8 cellular contexts compared by ENCODE assay signal in genomic region chr2:102753563-102754159, GRCh38. TPM values are rescaled to one million over a fixed set of nuclear protein-coding genes. Genes with fewer than 3 reads are reported as not detected.
DNase-seq lines count a peak whose midpoint lies in the region; ATAC-seq, FAIRE-seq and TF ChIP-seq lines count a peak whose summit lies in the region.

No MANE protein-coding gene starts in this region.

- H3K9me3 ChIP-seq in K562 (replicated peaks; ENCODE audit: control insufficient read depth, insufficient read depth, low read depth, low read length) (no peaks in the 10 kb centered on the region), thoracic aorta (no peaks in the 10 kb centered on the region)

- no peak overlapping the region for H3K27ac ChIP-seq in K562 (ENCODE audit: extremely low read depth, low read depth, low read length)
- H3K27ac ChIP-seq in thoracic aorta = no peak overlapping the region

- no peak for TF ChIP-seq EP300 in K562 (IDR thresholded peaks at IDR 0.05; ENCODE audit: low read length)

- H3K4me1 ChIP-seq in K562 (replicated peaks in 1 of 2; ENCODE audit: control insufficient read depth in 2 of 2, insufficient read depth in 2 of 2, low read length in 2 of 2) (no peaks in the 10 kb centered on the region), thoracic aorta (ENCODE audit: control insufficient read depth in 1 of 2, low read depth in 2 of 2) (peaks cover 0 to 7% of the 10 kb centered on the region in 2 donors)

- H3K4me3 ChIP-seq in K562 (no peak overlapping the region), thoracic aorta (no peak overlapping the region)

- H3K9ac ChIP-seq in K562 (ENCODE audit: insufficient read depth in 1 of 2, low read depth in 2 of 2, low read length in 2 of 2) = no peak overlapping the region

- intact Hi-C loops in Right ventricle myocardium inferior (cut with DNase I) (loop anchor here (1.0 kb wide), 1 partner anchor 53 kb away; no protein-coding TSS in a partner anchor), cardiac septum (cut with DNase I) (loop anchor here (2.0 kb wide), 1 partner anchor 53 kb away; no protein-coding TSS in a partner anchor), K562 (cut with micrococcal nuclease) (loop anchor here (1.0 kb wide), 1 partner anchor 53 kb away; no protein-coding TSS in a partner anchor)

- H3K36me3 ChIP-seq in K562 (ENCODE audit: control insufficient read depth, insufficient read depth, low read length) (no peaks in the 10 kb centered on the region), thoracic aorta (no peaks in the 10 kb centered on the region)

- BruUV-seq in K562 (replicated peaks; lab: Mats Ljungman, UMichigan) = no TSS peak

- H3K4me2 ChIP-seq in K562 (ENCODE audit: insufficient read depth, low read length) = no peak overlapping the region

- DNase-seq in Right ventricle myocardium inferior (ENCODE audit: missing footprints) (no peak), cardiac septum (ENCODE audit: low spot score) (no peak), NCI-H69 (lab: John Stamatoyannopoulos, UW) (peak; percentile 48), K562 (ENCODE audit: extremely low read depth in 1 of 4, low spot score in 3 of 4) (peak; percentile 35 to 56 (median 37)), thoracic aorta (ENCODE audit: low spot score) (no peak)

- TF ChIP-seq CTCF in K562 (IDR thresholded peaks at IDR 0.05 in 2 of 3, conservative IDR thresholded peaks at IDR 0.05 in 1 of 3; ENCODE audit: insufficient read depth in 2 of 3, low read depth in 1 of 3, low read length in 3 of 3) (peak; percentile 32 to 78 (median 75); a peak in 5 of 6 replicates), thoracic aorta (IDR thresholded peaks at IDR 0.05) (peak; percentile 75)

- no peaks in the 10 kb centered on the region; a peak in 1 of 5 replicates for H3K27me3 ChIP-seq in K562 (ENCODE audit: control insufficient read depth in 2 of 2, insufficient read depth in 2 of 2, low read length in 2 of 2)
- no peaks in the 10 kb centered on the region for H3K27me3 ChIP-seq in thoracic aorta (replicated peaks; ENCODE audit: insufficient read depth)

- no peaks in the 10 kb centered on the region for H3K79me2 ChIP-seq in K562 (ENCODE audit: control insufficient read depth, insufficient read depth, low read length)

- in situ Hi-C loops in K562 (cut with MboI) = no loop called here

- CTCF ChIA-PET in K562 (lab: Yijun Ruan, JAX; ENCODE audit: low intra/inter-chr PET ratio) = interaction anchor here (1.4 kb wide), 1 partner anchor 52 kb away, joined by 5 read pairs; no protein-coding TSS in a partner anchor

- peak in 1 of 2 experiments; percentile 55; a peak in 3 of 4 replicates for TF ChIP-seq RAD21 in K562 (CRISPR knock-in tag; conservative IDR thresholded peaks at IDR 0.05 in 1 of 2, IDR thresholded peaks at IDR 0.05 in 1 of 2)

- WGBS in K562 (ENCODE audit: insufficient coverage, low coverage, missing lambda C conversion rate) = 47% methylated on average over 7 of the region's 7 CpGs

- no peak overlapping the region for H2AFZ ChIP-seq in K562 (ENCODE audit: low read depth, low read length)

- ATAC-seq in Right ventricle myocardium inferior = peak; percentile 51
- ATAC-seq in HG03280 (IDR thresholded peaks at IDR 0.05; ENCODE audit: unreplicated experiment) = peak; percentile 49
- ATAC-seq in K562 = peak; percentile 79
- ATAC-seq in thoracic aorta (ENCODE audit: insufficient number of reproducible peaks, low FRiP score, low read depth) = no peak
- ATAC-seq in HG02642 (IDR thresholded peaks at IDR 0.05; ENCODE audit: poor library complexity, unreplicated experiment) = no peak

- peak; percentile 85 for FAIRE-seq in K562 (lab: Jason Lieb, UNC)
- FAIRE-seq in islet of Langerhans (lab: Jason Lieb, UNC) = peak; percentile 86

- no peak for TF ChIP-seq POLR2A in K562 (conservative IDR thresholded peaks at IDR 0.05)

- POLR2A ChIA-PET in K562 (lab: Yijun Ruan, JAX) = interaction anchor here (0.7 to 1.5 kb wide), 7 partner anchors 8 to 30 kb away, joined by 3 to 8 read pairs (median 3); partner anchors contain the start of gene TMEM182

- no peaks in the 10 kb centered on the region for H3K9me1 ChIP-seq in K562 (ENCODE audit: control insufficient read depth, insufficient read depth, low read length)

- H4K20me1 ChIP-seq in K562 (replicated peaks; ENCODE audit: control insufficient read depth, insufficient read depth, low read length) = no peaks in the 10 kb centered on the region

TF ChIP-seq in K562, 482 proteins besides CTCF, POLR2A, EP300 and RAD21 (continues in another document):
- no peak for TF ChIP-seq AFF1 (IDR thresholded peaks at IDR 0.05; ENCODE audit: low read depth in 1 of 2, partially characterized antibody in 2 of 2)
- TF ChIP-seq ARID3A (IDR thresholded peaks at IDR 0.05; ENCODE audit: borderline replicate concordance, low read depth, low read length) = peak; percentile 80
- peak; percentile 7 for TF ChIP-seq RBM25 (IDR thresholded peaks at IDR 0.05; ENCODE audit: low read depth, low read length, severe bottlenecking)
- TF ChIP-seq NR2C1 (IDR thresholded peaks at IDR 0.05) = no peak
- TF ChIP-seq NR2C1 (tag; IDR thresholded peaks at IDR 0.05) = no peak
- 0 out of 2 replicates have a peak, but pooled peaks have one; percentile 24 for TF ChIP-seq SMC3 (conservative IDR thresholded peaks at IDR 0.05; ENCODE audit: insufficient read depth, low read depth, low read length)
- TF ChIP-seq TEAD4 (IDR thresholded peaks at IDR 0.05; ENCODE audit: low read length) = peak; percentile 67
- TF ChIP-seq TEAD4 (CRISPR knock-in tag; IDR thresholded peaks at IDR 0.05; ENCODE audit: borderline replicate concordance) = no peak
- no peak for TF ChIP-seq SAP30 (IDR thresholded peaks at IDR 0.05; ENCODE audit: borderline replicate concordance, insufficient read depth, low read depth, low read length, poor library complexity, severe bottlenecking)
- no peak for TF ChIP-seq HNRNPK (IDR thresholded peaks at IDR 0.05; ENCODE audit: low read depth, low read length, poor library complexity, severe bottlenecking)
- TF ChIP-seq TEAD1 (CRISPR knock-in tag; IDR thresholded peaks at IDR 0.05) = peak; percentile 25 to 60; a peak in 1 of 4 replicates
- TF ChIP-seq SMARCE1 (IDR thresholded peaks at IDR 0.05) = no peak

RNA-seq across cellular contexts. Expression of gene TMEM182, which starts 8.2 kb away (rescaled TPM):
- total RNA-seq in Right ventricle myocardium inferior (175 TPM), cardiac septum (135 TPM), K562 (2014; rRNA removed) (4.8 and 5.5 TPM in 2 replicates), K562 (2014; rRNA removed; fragmentation: Illumina TruSeq; extraction: Trizol) (6.7 and 7.2 TPM in 2 replicates), K562 (2015; rRNA removed; fragmentation: Illumina TruSeq; extraction: Trizol) (5.6 and 5.7 TPM in 2 replicates), K562 (2021) (5.2 and 7.6 TPM in 2 replicates), thoracic aorta (1 to 10 TPM; 2.5 to 3.1 TPM)
- 9.4 and 13.2 TPM in 2 replicates for total RNA-seq in K562 (2011; cell fraction: chromatin; rRNA removed; ENCODE audit: low replicate concordance)
- total RNA-seq in K562 (2011; cell fraction: nucleolus; rRNA removed) = 4.2 and 6.6 TPM in 2 replicates
- total RNA-seq in K562 (2011; cell fraction: nucleoplasm; rRNA removed) = 7.0 and 16.0 TPM in 2 replicates
- polyA plus RNA-seq in K562 (2011; rRNA removed) (5.7 and 7.5 TPM in 2 replicates), K562 (2014; fragmentation: Illumina TruSeq; extraction: Trizol) (10.0 and 11.2 TPM in 2 replicates), K562 (2014; fragmentation: Nextera tagmentation; extraction: Ambion mirVana) (10 to 100 TPM in 1 of 2 experiments, 1 to 10 TPM in 1; 8.7 to 11.4 TPM), K562 (2014; rRNA removed) (6.3 and 7.8 TPM in 2 replicates)
- polyA plus RNA-seq in K562 (2011; cell fraction: cytosol; rRNA removed) = 3.7 and 7.9 TPM in 2 replicates
- 6.7 and 8.1 TPM in 2 replicates for polyA plus RNA-seq in K562 (2011; cell fraction: nucleus; rRNA removed)
- polyA plus RNA-seq in K562 (2012) = 7.3 and 12.4 TPM in 2 replicates
- polyA minus RNA-seq in K562 (2011; rRNA and poly(A)+ RNA removed) = 11.3 and 12.0 TPM in 2 replicates
- 2.2 and 3.8 TPM in 2 replicates for polyA minus RNA-seq in K562 (2011; cell fraction: cytosol; rRNA and poly(A)+ RNA removed)
- 7.3 and 9.8 TPM in 2 replicates for polyA minus RNA-seq in K562 (2011; cell fraction: nucleus; rRNA and poly(A)+ RNA removed)

Comparison
In these comparisons a context has a peak if more than half of its experiments do, and no peak if none do; other contexts are left out.
1. ATAC-seq: peak in Right ventricle myocardium inferior (single experiment), HG03280 (single experiment) and K562 (single experiment); none in thoracic aorta (single experiment) and HG02642 (single experiment).
2. DNase-seq: peak in NCI-H69 (single experiment) and K562 (4 of 4); none in Right ventricle myocardium inferior (single experiment), cardiac septum (single experiment) and thoracic aorta (single experiment).